19 cellular contexts compared by ENCODE assay signal in genomic region chr1:164604541-164604940, GRCh38. TPM values are rescaled to one million over a fixed set of nuclear protein-coding genes. Genes with fewer than 3 reads are reported as not detected.
DNase-seq lines count a peak whose midpoint lies in the region; ATAC-seq and TF ChIP-seq lines count a peak whose summit lies in the region.
"Had no signal": no experiment of that assay in that cellular context is flagged by ENCODE, and none has a peak within 500 bp of the region (broad histone marks: within the 10 kb centered on the region; RNA-seq: fewer than 3 reads in every experiment).

No MANE protein-coding gene starts in this region.

- intact Hi-C loops in Calu3 (cut with micrococcal nuclease; ENCODE audit: unreplicated experiment): no loop called here
- intact Hi-C loops in left cardiac atrium (cut with DNase I): loop anchor here in 1 of 2 donors (5.0 kb wide), 1 partner anchor 42 kb away; no protein-coding TSS in a partner anchor

- H3K27me3 ChIP-seq in fibroblast of lung (ENCODE audit: control insufficient read depth, insufficient read depth, low read length): no peaks in the 10 kb centered on the region
- H3K27me3 ChIP-seq: upper lobe of right lung had no signal

- no peak overlapping the region for H3K4me2 ChIP-seq in fibroblast of lung (ENCODE audit: extremely low read depth, insufficient read depth, low read length)

- H3K4me3 ChIP-seq in fibroblast of lung (replicated peaks in 1 of 4; ENCODE audit: control extremely low read depth in 1 of 4, insufficient read depth in 1 of 4, low read depth in 3 of 4, low read length in 4 of 4): no peak overlapping the region
- H3K4me3 ChIP-seq: HAP-1, skin epidermis, upper lobe of right lung had no signal

- no peaks in the 10 kb centered on the region for H3K9me3 Mint-ChIP-seq in progenitor cell of endocrine pancreas (ENCODE audit: low read depth)
- H3K9me3 Mint-ChIP-seq in Calu3 (ENCODE audit: low read depth, unreplicated experiment): no peaks in the 10 kb centered on the region

- H3K36me3 Mint-ChIP-seq in progenitor cell of endocrine pancreas (ENCODE audit: insufficient read depth) (peaks cover 13% of the 10 kb centered on the region), Calu3 (ENCODE audit: insufficient read depth, unreplicated experiment) (peaks cover 5% of the 10 kb centered on the region)

- H3K9ac ChIP-seq in fibroblast of lung (ENCODE audit: insufficient read depth, low read length): no peak overlapping the region

- H3K4me1 Mint-ChIP-seq in progenitor cell of endocrine pancreas (ENCODE audit: low read depth): peaks cover 72% of the 10 kb centered on the region
- peaks cover 39% of the 10 kb centered on the region for H3K4me1 Mint-ChIP-seq in Calu3 (ENCODE audit: low read depth, unreplicated experiment)

- H3K36me3 ChIP-seq in fibroblast of lung (ENCODE audit: control insufficient read depth, insufficient read depth, low read length): no peaks in the 10 kb centered on the region
- H3K36me3 ChIP-seq: HAP-1, upper lobe of right lung had no signal

- no peak overlapping the region for H3K27ac ChIP-seq in fibroblast of lung (ENCODE audit: insufficient read depth, low read length)
- H3K27ac ChIP-seq: upper lobe of right lung had no signal

- BruUV-seq in Calu3 (replicated peaks; lab: Mats Ljungman, UMichigan): no TSS peak

- CTCF ChIA-PET in Calu3 (lab: Charles Lee): no interaction called here

- in situ Hi-C loops in ACHN (cut with HindIII; ENCODE audit: low pct_ligation_motif_present, low pct_unique_long_range_greater_than_20kb, low sequenced_read_pairs): no loop called here

- H3K27ac Mint-ChIP-seq in progenitor cell of endocrine pancreas (peak overlapping the region; percentile 91), Calu3 (ENCODE audit: unreplicated experiment) (no peak overlapping the region)

- peak; percentile 26 for DNase-seq in ACHN
- DNase-seq in M059J (ENCODE audit: low read depth): peak; percentile 43
- DNase-seq in fibroblast of lung (ENCODE audit: low read depth in 2 of 2): peak; percentile 48 to 72
- DNase-seq in progenitor cell of endocrine pancreas (ENCODE audit: low spot score, unreplicated experiment): no peak
- DNase-seq in Calu3: no peak
- no peak for DNase-seq in left cardiac atrium
- DNase-seq in NCI-H2196 (lab: John Stamatoyannopoulos, UW; ENCODE audit: unreplicated experiment): no peak
- DNase-seq: activated CD8-positive, alpha-beta memory T cell treated with anti-CD3 and anti-CD28 coated beads, Interleukin-2, amount 50 U/mL, for 48 hours; activated naive CD4-positive, alpha-beta T cell treated with Interleukin-2 at 50 U/mL for 16 hours; GDM1; NCI-H2029 treated with DMSO at 0.1 percent for 48 hours; NCI-H510A treated with DMSO at 0.1 percent for 48 hours; SHP77 treated with DMSO at 0.1 percent for 48 hours; stimulated activated CD4-positive, alpha-beta T cell treated with anti-CD3 and anti-CD28 coated beads, Interleukin-4, amount 100 ng/mL, for 4 hours; T-helper 9 cell; upper lobe of right lung had no signal

- peaks cover 12% of the 10 kb centered on the region for H3K4me1 ChIP-seq in fibroblast of lung (ENCODE audit: control insufficient read depth, extremely low read depth, insufficient read depth, low read length)

- no peaks in the 10 kb centered on the region for H3K9me3 ChIP-seq in fibroblast of lung (ENCODE audit: control insufficient read depth, insufficient read depth, low read depth, low read length)
- H3K9me3 ChIP-seq: HAP-1, upper lobe of right lung had no signal

- no peak overlapping the region for H2AFZ ChIP-seq in fibroblast of lung (ENCODE audit: low read length)

- no peaks in the 10 kb centered on the region for H4K20me1 ChIP-seq in fibroblast of lung (ENCODE audit: control insufficient read depth, extremely low read depth, insufficient read depth, low read length)

- TF ChIP-seq CTCF in fibroblast of lung (conservative IDR thresholded peaks at IDR 0.05 in 1 of 2, IDR thresholded peaks at IDR 0.05 in 1 of 2; ENCODE audit: low read depth in 1 of 2, low read length in 2 of 2): no peak
- TF ChIP-seq CTCF in progenitor cell of endocrine pancreas (IDR thresholded peaks at IDR 0.05; ENCODE audit: unreplicated experiment): no peak
- TF ChIP-seq CTCF in Calu3 (IDR thresholded peaks at IDR 0.05; ENCODE audit: unreplicated experiment): no peak

- no peaks in the 10 kb centered on the region for H3K27me3 Mint-ChIP-seq in progenitor cell of endocrine pancreas
- no peaks in the 10 kb centered on the region for H3K27me3 Mint-ChIP-seq in Calu3 (ENCODE audit: unreplicated experiment)

- H3K4me3 Mint-ChIP-seq in progenitor cell of endocrine pancreas (ENCODE audit: low read depth) (no peak overlapping the region), Calu3 (ENCODE audit: low read depth, unreplicated experiment) (no peak overlapping the region)

- ATAC-seq in GM21515 (IDR thresholded peaks at IDR 0.05; ENCODE audit: unreplicated experiment) (no peak), left cardiac atrium (no peak)
- ATAC-seq: upper lobe of right lung had no signal

- H3K79me2 ChIP-seq in fibroblast of lung (ENCODE audit: control insufficient read depth, insufficient read depth, low read length): no peaks in the 10 kb centered on the region

RNA-seq across cellular contexts. Expression of gene PBX1, which starts 45.6 kb away (rescaled TPM):
- 20.1 and 20.2 TPM in 2 replicates for total RNA-seq in M059J (2014; rRNA removed; shearing (Covaris generic))
- total RNA-seq in fibroblast of lung (39.8 and 46.7 TPM in 2 replicates), progenitor cell of endocrine pancreas (204 and 205 TPM in 2 replicates), Calu3 (2022) (21.8 and 22.5 TPM in 2 replicates), left cardiac atrium (10 to 100 TPM; 64.7 to 75.0 TPM)
- polyA plus RNA-seq in fibroblast of lung: 43.1 and 47.2 TPM in 2 replicates
- 31.1 and 38.6 TPM in 2 replicates for polyA plus RNA-seq in fibroblast of lung (2012)
- polyA minus RNA-seq in fibroblast of lung (ENCODE audit: low replicate concordance): 103 and 112 TPM in 2 replicates

Comparison
In these comparisons a context has a peak if more than half of its experiments do, and no peak if none do; other contexts are left out.
1. DNase-seq: peak in ACHN (single experiment), M059J (single experiment) and fibroblast of lung (2 of 2); none in progenitor cell of endocrine pancreas (single experiment), Calu3 (single experiment), left cardiac atrium (single experiment) and NCI-H2196 (single experiment).